Comparison of ENCODE assay signal across 17 cellular contexts in the genomic region with DNA sequence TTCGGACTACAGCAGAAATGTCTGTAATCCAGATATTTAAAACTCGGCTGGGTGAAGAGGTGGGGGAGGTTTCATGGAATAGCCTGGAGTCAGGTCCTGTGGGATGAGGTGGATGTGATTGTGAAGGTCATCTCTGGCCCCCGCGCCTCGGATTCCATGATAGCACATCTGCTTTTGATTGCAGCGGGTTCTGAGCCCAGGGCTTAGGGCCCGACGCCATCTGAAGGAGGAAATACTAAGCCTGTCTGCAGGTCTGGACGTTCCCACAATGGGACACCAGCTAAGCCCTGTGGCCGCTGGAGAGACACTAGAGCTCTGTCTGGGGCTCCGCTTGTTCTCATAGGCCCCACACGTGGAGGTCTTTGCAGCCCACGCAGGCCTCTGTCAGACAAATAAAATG.
"Had no signal": no experiment of that assay in that cellular context is flagged by ENCODE, and none has a peak within 500 bp of the region (broad histone marks: within the 10 kb centered on the region; RNA-seq: fewer than 3 reads in every experiment).

No MANE protein-coding gene starts in this region.

- DNase-seq: activated CD4-positive, alpha-beta T cell treated with anti-CD3 and anti-CD28 coated beads, Interleukin-2, amount 50 U/mL, for 1 hour; activated CD4-positive, CD25-positive, alpha-beta regulatory T cell treated with anti-CD3 and anti-CD28 coated beads, Interleukin-2, amount 50 U/mL, for 72 hours; activated CD8-positive, alpha-beta memory T cell treated with anti-CD3 and anti-CD28 coated beads, Interleukin-2, amount 50 U/mL, for 48 hours; activated effector memory CD4-positive, alpha-beta T cell treated with anti-CD3 and anti-CD28 coated beads, Interleukin-2, amount 50 U/mL, for 16 hours; activated T-cell treated with anti-CD3 and anti-CD28 coated beads, Interleukin-2, amount 50 U/mL, for 72 hours; effector memory CD8-positive, alpha-beta T cell; foreskin keratinocyte; mammary epithelial cell; sigmoid colon; spleen; stimulated activated CD4-positive, alpha-beta T cell treated with anti-CD3 and anti-CD28 coated beads, Interleukin-4, amount 100 ng/mL, for 4 hours; upper lobe of right lung had no signal

- H3K9me3 ChIP-seq: sigmoid colon, spleen, thoracic aorta, upper lobe of right lung had no signal

- H3K36me3 ChIP-seq: cardiac muscle cell, sigmoid colon, spleen, thoracic aorta, upper lobe of right lung had no signal

- H3K4me1 ChIP-seq: spleen, upper lobe of right lung had no signal

- H3K27ac ChIP-seq: cardiac muscle cell, foreskin keratinocyte, sigmoid colon, spleen, thoracic aorta, upper lobe of right lung, VCaP had no signal

- H3K27me3 ChIP-seq: cardiac muscle cell, foreskin keratinocyte, sigmoid colon, upper lobe of right lung had no signal

- H3K4me3 ChIP-seq: cardiac muscle cell, sigmoid colon, spleen, thoracic aorta, upper lobe of right lung had no signal

- ATAC-seq: activated T-cell treated with anti-CD3 and anti-CD28 coated beads, Interleukin-2, amount 50 U/mL, for 72 hours; effector memory CD8-positive, alpha-beta T cell; foreskin keratinocyte; left lobe of liver; stimulated activated memory B cell treated with anti-CD40 and anti-IgM and Interleukin-4, amounts not matched to agents 10 μg/mL and 1 μg/mL and 100 μg/mL, for 72 hours; upper lobe of right lung had no signal
